In genomic region chr7:94357076-94357475, GRCh38 we compare ENCODE assay signal across 14 cellular contexts.
DNase-seq lines count a peak whose midpoint lies in the region; ATAC-seq and TF ChIP-seq lines count a peak whose summit lies in the region.
"Had no signal": no experiment of that assay in that cellular context is flagged by ENCODE, and none has a peak within 500 bp of the region (broad histone marks: within the 10 kb centered on the region; RNA-seq: fewer than 3 reads in every experiment).

No MANE protein-coding gene starts in this region.

- peak overlapping the region; percentile 83 for H3K9ac ChIP-seq in adipocyte (ENCODE audit: low read length)
- H3K9ac ChIP-seq: BLaER1 treated with 17β-estradiol and CSF1 and Interleukin-3, amounts not matched to agents 10 nM and 100 nM had no signal

- TF ChIP-seq CTCF in AG10803 (conservative IDR thresholded peaks at IDR 0.05; ENCODE audit: low read length), result no peak
- TF ChIP-seq CTCF in nephron progenitor cell (IDR thresholded peaks at IDR 0.05), result no peak

- peaks cover 46% of the 10 kb centered on the region for H3K4me1 ChIP-seq in adipocyte (ENCODE audit: control insufficient read depth, insufficient read depth, low read length)
- H3K4me1 ChIP-seq: BLaER1 treated with 17β-estradiol and CSF1 and Interleukin-3, amounts not matched to agents 10 nM and 100 nM had no signal

- CTCF ChIA-PET in activated naive CD4-positive, alpha-beta T cell treated with anti-CD3 and anti-CD28 coated beads, Interleukin-2, amount 10 ng/mL, durations not matched to agents 7 days and 5 days (lab: Charles Lee), result no interaction called here

- peak overlapping the region; percentile 77 for H3K27ac Mint-ChIP-seq in nephron progenitor cell
- no peak overlapping the region for H3K27ac Mint-ChIP-seq in activated naive CD4-positive, alpha-beta T cell treated with anti-CD3 and anti-CD28 coated beads, Interleukin-2, amount 10 ng/mL, durations not matched to agents 7 days and 5 days
- H3K27ac Mint-ChIP-seq: CD4-positive, CD25-positive, alpha-beta regulatory T cell; GM23338 had no signal

- H3K27me3 ChIP-seq in adipocyte (replicated peaks; ENCODE audit: control insufficient read depth, insufficient read depth, low read length), result no peaks in the 10 kb centered on the region
- H3K27me3 ChIP-seq: BLaER1 treated with 17β-estradiol and CSF1 and Interleukin-3, amounts not matched to agents 10 nM and 100 nM had no signal

- H3K27me3 Mint-ChIP-seq in nephron progenitor cell (ENCODE audit: low read depth, poor library complexity), result peaks cover 4% of the 10 kb centered on the region
- no peaks in the 10 kb centered on the region for H3K27me3 Mint-ChIP-seq in activated naive CD4-positive, alpha-beta T cell treated with anti-CD3 and anti-CD28 coated beads, Interleukin-2, amount 10 ng/mL, durations not matched to agents 7 days and 5 days
- H3K27me3 Mint-ChIP-seq: CD4-positive, CD25-positive, alpha-beta regulatory T cell had no signal

- no peaks in the 10 kb centered on the region for H3K9me3 ChIP-seq in adipocyte (ENCODE audit: control insufficient read depth, low read length)

- H3K4me3 ChIP-seq in AG10803 (ENCODE audit: low read length), result no peak overlapping the region
- H3K4me3 ChIP-seq in adipocyte (ENCODE audit: low read length), result no peak overlapping the region
- H3K4me3 ChIP-seq: BLaER1 treated with 17β-estradiol and CSF1 and Interleukin-3, amounts not matched to agents 10 nM and 100 nM; GM12878; GM23338 had no signal

- peaks cover 12% of the 10 kb centered on the region for H3K36me3 Mint-ChIP-seq in nephron progenitor cell (ENCODE audit: low read depth)
- no peaks in the 10 kb centered on the region for H3K36me3 Mint-ChIP-seq in activated naive CD4-positive, alpha-beta T cell treated with anti-CD3 and anti-CD28 coated beads, Interleukin-2, amount 10 ng/mL, durations not matched to agents 7 days and 5 days
- H3K36me3 Mint-ChIP-seq: CD4-positive, CD25-positive, alpha-beta regulatory T cell had no signal

- H3K4me3 Mint-ChIP-seq in nephron progenitor cell, result no peak overlapping the region
- no peak overlapping the region for H3K4me3 Mint-ChIP-seq in activated naive CD4-positive, alpha-beta T cell treated with anti-CD3 and anti-CD28 coated beads, Interleukin-2, amount 10 ng/mL, durations not matched to agents 7 days and 5 days
- H3K4me3 Mint-ChIP-seq: CD4-positive, CD25-positive, alpha-beta regulatory T cell; GM23338 had no signal

- ATAC-seq in GM19452 (IDR thresholded peaks at IDR 0.05; ENCODE audit: unreplicated experiment) (no peak), GM21390 (IDR thresholded peaks at IDR 0.05; ENCODE audit: unreplicated experiment) (no peak)
- ATAC-seq: GM12878, GM23338 had no signal

- peak; percentile 53 for DNase-seq in AG10803 (ENCODE audit: low read depth)
- DNase-seq in adipocyte (ENCODE audit: low read depth), result peak; percentile 40
- DNase-seq in fibroblast of gingiva (ENCODE audit: low read depth), result peak; percentile 20
- no peak for DNase-seq in nephron progenitor cell
- no peak for DNase-seq in GM19240 (ENCODE audit: insufficient read length, low spot score)
- no peak for DNase-seq in activated naive CD4-positive, alpha-beta T cell treated with anti-CD3 and anti-CD28 coated beads, Interleukin-2, amount 10 ng/mL, durations not matched to agents 7 days and 5 days
- DNase-seq: CD4-positive, CD25-positive, alpha-beta regulatory T cell; DMS 273 treated with DMSO at 0.1 percent for 48 hours; H7 had no signal

- H3K9me3 Mint-ChIP-seq in nephron progenitor cell, result peaks cover 24% of the 10 kb centered on the region
- H3K9me3 Mint-ChIP-seq in activated naive CD4-positive, alpha-beta T cell treated with anti-CD3 and anti-CD28 coated beads, Interleukin-2, amount 10 ng/mL, durations not matched to agents 7 days and 5 days, result no peaks in the 10 kb centered on the region

- H3K4me1 Mint-ChIP-seq in nephron progenitor cell, result peaks cover 20% of the 10 kb centered on the region
- H3K4me1 Mint-ChIP-seq in activated naive CD4-positive, alpha-beta T cell treated with anti-CD3 and anti-CD28 coated beads, Interleukin-2, amount 10 ng/mL, durations not matched to agents 7 days and 5 days, result no peaks in the 10 kb centered on the region
- H3K4me1 Mint-ChIP-seq: CD4-positive, CD25-positive, alpha-beta regulatory T cell had no signal

- H3K36me3 ChIP-seq in adipocyte (ENCODE audit: control insufficient read depth, insufficient read depth, low read length, severe bottlenecking), result no peaks in the 10 kb centered on the region
- H3K36me3 ChIP-seq: BLaER1 treated with 17β-estradiol and CSF1 and Interleukin-3, amounts not matched to agents 10 nM and 100 nM had no signal

Comparison
In these comparisons a context has a peak if more than half of its experiments do, and no peak if none do; other contexts are left out.
1. DNase-seq: peak in AG10803 (single experiment), adipocyte (single experiment) and fibroblast of gingiva (single experiment); none in nephron progenitor cell (single experiment), GM19240 (single experiment) and activated naive CD4-positive, alpha-beta T cell treated with anti-CD3 and anti-CD28 coated beads, Interleukin-2, amount 10 ng/mL, durations not matched to agents 7 days and 5 days (single experiment).